ENCODE assay signal across 15 cellular contexts in the genomic region with DNA sequence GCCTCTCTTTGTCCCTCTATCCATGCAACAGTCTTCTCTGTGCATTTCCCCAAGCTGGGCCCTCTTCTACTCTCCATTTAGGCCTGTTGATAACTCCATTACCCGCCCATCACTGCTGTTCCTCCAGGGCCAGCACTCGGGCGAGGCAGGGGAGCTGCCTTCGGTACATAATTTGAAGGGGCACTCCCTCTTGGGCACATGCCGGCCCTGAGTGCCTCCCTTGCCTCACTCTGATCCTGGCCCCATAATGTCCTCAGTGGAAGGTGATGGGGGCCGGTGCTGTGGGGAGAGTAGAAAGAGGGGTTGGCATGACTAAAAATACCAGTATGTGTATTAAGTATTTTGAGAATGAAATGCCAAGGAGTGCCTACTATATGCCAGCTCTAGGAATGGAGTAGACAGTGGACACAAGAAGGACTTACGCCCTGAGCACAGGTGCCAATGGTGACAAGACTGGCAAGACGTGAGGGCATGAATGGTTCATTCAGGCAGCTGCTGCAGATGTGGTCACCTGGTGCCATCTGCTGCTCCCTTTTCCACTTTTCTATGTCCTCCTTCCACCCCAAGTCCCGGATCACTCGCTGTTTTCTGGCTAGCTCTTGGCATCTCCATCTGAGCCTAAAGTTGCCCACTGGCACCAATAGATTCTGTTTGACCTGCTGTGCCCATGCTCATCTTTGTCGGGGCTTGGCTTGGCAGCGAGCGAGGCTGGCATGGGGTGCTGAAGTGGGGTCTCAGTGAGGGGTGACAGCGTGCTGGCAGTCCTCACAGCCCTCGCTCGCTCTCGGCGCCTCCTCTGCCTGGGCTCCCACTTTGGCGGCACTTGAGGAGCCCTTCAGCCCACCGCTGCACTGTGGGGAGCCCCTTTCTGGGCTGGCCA.
"Had no signal": no experiment of that assay in that cellular context is flagged by ENCODE, and none has a peak within 500 bp of the region (broad histone marks: within the 10 kb centered on the region; RNA-seq: fewer than 3 reads in every experiment).

No MANE protein-coding gene starts in this region.

- H3K27me3 Mint-ChIP-seq: stimulated activated naive CD8-positive, alpha-beta T cell treated with anti-CD3 and anti-CD28 coated beads, Interleukin-15, Interleukin-2, amounts not matched to agents 100 ng/mL and 50 ng/mL, for 24 hours had no signal

- H3K36me3 Mint-ChIP-seq: activated naive CD4-positive, alpha-beta T cell treated with anti-CD3 and anti-CD28 coated beads, Interleukin-2, amount 10 ng/mL, durations not matched to agents 7 days and 5 days; mesothelial cell of epicardium had no signal

- ATAC-seq: sciatic nerve had no signal

- H3K4me1 Mint-ChIP-seq: central memory CD8-positive, alpha-beta T cell had no signal

- H3K9me3 Mint-ChIP-seq: activated naive CD4-positive, alpha-beta T cell treated with anti-CD3 and anti-CD28 coated beads, Interleukin-2, amount 10 ng/mL, durations not matched to agents 7 days and 5 days; activated T-helper 2 cell treated with anti-CD3 and anti-CD28 coated beads, Interferon-gamma antibody, Interleukin-2, Interleukin-4, amounts not matched to agents 10 μg/mL and 5 μg/mL and 100 μg/mL, durations not matched to agents 14 hours and 24 hours and 36 hours; central memory CD8-positive, alpha-beta T cell; mesothelial cell of epicardium; stimulated activated naive CD8-positive, alpha-beta T cell treated with anti-CD3 and anti-CD28 coated beads, Interleukin-15, Interleukin-2, amounts not matched to agents 100 ng/mL and 50 ng/mL, for 24 hours had no signal

- H3K9me3 ChIP-seq: adrenal gland, neutrophil, upper lobe of left lung had no signal

- H3K36me3 ChIP-seq: neutrophil, upper lobe of left lung had no signal

- DNase-seq: activated CD4-positive, alpha-beta T cell treated with anti-CD3 and anti-CD28 coated beads, Interleukin-2, amount 50 U/mL, for 1 hour; activated naive CD4-positive, alpha-beta T cell treated with anti-CD3 and anti-CD28 coated beads, Interleukin-2, amount 10 ng/mL, durations not matched to agents 7 days and 5 days; dermis blood vessel endothelial cell; hippocampal formation; kidney glomerular epithelial cell; stimulated activated CD4-positive, alpha-beta T cell treated with anti-CD3 and anti-CD28 coated beads, Interleukin-12 subunit alpha, Interleukin-12 subunit beta, amount 100 ng/mL, for 4 hours had no signal

- H3K27ac ChIP-seq: adrenal gland, neutrophil, upper lobe of left lung had no signal

- H3K4me3 ChIP-seq: adrenal gland, upper lobe of left lung had no signal

- H3K4me3 Mint-ChIP-seq: activated naive CD4-positive, alpha-beta T cell treated with anti-CD3 and anti-CD28 coated beads, Interleukin-2, amount 10 ng/mL, durations not matched to agents 7 days and 5 days; central memory CD8-positive, alpha-beta T cell; mesothelial cell of epicardium; stimulated activated naive CD8-positive, alpha-beta T cell treated with anti-CD3 and anti-CD28 coated beads, Interleukin-15, Interleukin-2, amounts not matched to agents 100 ng/mL and 50 ng/mL, for 24 hours had no signal

- H3K27ac Mint-ChIP-seq: activated naive CD4-positive, alpha-beta T cell treated with anti-CD3 and anti-CD28 coated beads, Interleukin-2, amount 10 ng/mL, durations not matched to agents 7 days and 5 days; activated T-helper 2 cell treated with anti-CD3 and anti-CD28 coated beads, Interferon-gamma antibody, Interleukin-2, Interleukin-4, amounts not matched to agents 10 μg/mL and 5 μg/mL and 100 μg/mL, durations not matched to agents 14 hours and 24 hours and 36 hours; mesothelial cell of epicardium; progenitor cell of endocrine pancreas; stimulated activated naive CD8-positive, alpha-beta T cell treated with anti-CD3 and anti-CD28 coated beads, Interleukin-15, Interleukin-2, amounts not matched to agents 100 ng/mL and 50 ng/mL, for 24 hours had no signal

- H3K27me3 ChIP-seq: adrenal gland, neutrophil, upper lobe of left lung had no signal
